ENCODE assay signal across 10 cellular contexts in the genomic region with DNA sequence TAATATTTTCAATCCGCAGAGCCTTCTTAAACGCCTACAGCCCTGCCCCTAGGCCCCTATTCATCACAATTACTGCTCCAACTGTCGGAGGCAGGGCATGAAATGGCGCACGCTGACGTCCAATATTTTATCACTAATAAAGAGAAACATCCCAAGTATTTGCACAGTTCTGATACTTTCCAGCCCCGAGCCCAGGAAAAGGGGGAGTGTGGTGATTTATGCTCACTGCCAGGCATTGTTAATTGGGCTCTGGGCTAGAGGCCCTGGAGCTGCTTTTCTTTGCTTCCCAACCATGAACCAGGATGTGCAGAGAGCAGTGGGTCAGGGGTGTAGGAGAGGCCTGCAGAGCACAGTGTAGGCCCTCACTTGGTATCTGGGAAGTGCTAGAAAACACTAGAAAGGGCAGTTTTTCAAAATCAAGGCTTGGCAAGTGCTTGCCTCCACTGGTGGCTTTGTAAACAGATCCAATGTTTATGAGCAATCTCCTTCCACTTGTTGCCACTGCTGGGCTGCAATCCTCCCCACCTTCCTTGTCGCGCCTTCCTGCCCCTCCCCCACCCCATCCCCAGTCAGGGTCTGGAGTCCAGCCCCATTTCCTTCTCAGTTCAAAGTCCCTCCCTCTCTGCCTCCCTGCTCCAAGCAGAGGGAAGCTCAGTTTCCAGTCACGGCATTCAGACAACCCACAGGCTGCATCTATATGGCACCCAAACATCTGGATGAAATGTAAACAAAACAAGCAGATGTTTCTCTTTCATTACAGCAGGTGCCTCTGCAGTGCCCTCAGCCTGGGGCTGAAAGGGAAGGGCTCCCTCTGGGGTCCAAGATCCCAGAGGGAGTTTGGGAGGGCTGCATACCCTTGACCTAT.
DNase-seq lines count a peak whose midpoint lies in the region; ATAC-seq and TF ChIP-seq lines count a peak whose summit lies in the region.
"Had no signal": no experiment of that assay in that cellular context is flagged by ENCODE, and none has a peak within 500 bp of the region (broad histone marks: within the 10 kb centered on the region; RNA-seq: fewer than 3 reads in every experiment).

No MANE protein-coding gene starts in this region.

- CTCF ChIA-PET in activated CD4-positive, alpha-beta T cell treated with anti-CD3 and anti-CD28 coated beads, Interleukin-2, amount 10 ng/mL, durations not matched to agents 7 days and 5 days (lab: Charles Lee), result no interaction called here

- H3K27me3 Mint-ChIP-seq in endothelial cell (ENCODE audit: unreplicated experiment) (peaks cover 3% of the 10 kb centered on the region), nephron (ENCODE audit: low read depth) (no peaks in the 10 kb centered on the region)
- H3K27me3 Mint-ChIP-seq in activated CD4-positive, alpha-beta T cell treated with anti-CD3 and anti-CD28 coated beads, Interleukin-2, amount 10 ng/mL, durations not matched to agents 7 days and 5 days, result peaks cover 9% of the 10 kb centered on the region

- no peaks in the 10 kb centered on the region for H3K9me3 ChIP-seq in BLaER1

- H3K27me3 ChIP-seq in BLaER1 (no peaks in the 10 kb centered on the region), foreskin keratinocyte (peaks cover 29% of the 10 kb centered on the region)

- peak overlapping the region; percentile 58 for H3K4me2 ChIP-seq in BLaER1

- H3K27ac ChIP-seq in BLaER1 (peak overlapping the region; percentile 35; the same call in 1 of the 2 replicates), foreskin keratinocyte (no peak overlapping the region)

- ATAC-seq in foreskin keratinocyte, result no peak
- ATAC-seq in GM18517 (IDR thresholded peaks at IDR 0.05; ENCODE audit: unreplicated experiment), result no peak

- H3K4me1 Mint-ChIP-seq in endothelial cell (ENCODE audit: unreplicated experiment) (peaks cover 34% of the 10 kb centered on the region), nephron (peaks cover 92% of the 10 kb centered on the region)
- H3K4me1 Mint-ChIP-seq in activated CD4-positive, alpha-beta T cell treated with anti-CD3 and anti-CD28 coated beads, Interleukin-2, amount 10 ng/mL, durations not matched to agents 7 days and 5 days, result no peaks in the 10 kb centered on the region

- no peak overlapping the region for H3K4me3 ChIP-seq in BLaER1

- H3K36me3 Mint-ChIP-seq in endothelial cell (ENCODE audit: low read depth, unreplicated experiment) (no peaks in the 10 kb centered on the region), nephron (ENCODE audit: low read depth) (no peaks in the 10 kb centered on the region)
- H3K36me3 Mint-ChIP-seq in activated CD4-positive, alpha-beta T cell treated with anti-CD3 and anti-CD28 coated beads, Interleukin-2, amount 10 ng/mL, durations not matched to agents 7 days and 5 days (ENCODE audit: low read depth), result no peaks in the 10 kb centered on the region
- H3K36me3 Mint-ChIP-seq: CD14-positive monocyte had no signal

- no peak overlapping the region for H3K9ac ChIP-seq in BLaER1

- no peak overlapping the region for H3K4me3 Mint-ChIP-seq in endothelial cell (ENCODE audit: unreplicated experiment)
- H3K4me3 Mint-ChIP-seq in nephron, result peak overlapping the region; percentile 17 to 60 (median 30)
- no peak overlapping the region for H3K4me3 Mint-ChIP-seq in activated CD4-positive, alpha-beta T cell treated with anti-CD3 and anti-CD28 coated beads, Interleukin-2, amount 10 ng/mL, durations not matched to agents 7 days and 5 days
- H3K4me3 Mint-ChIP-seq: CD14-positive monocyte had no signal

- POLR2A ChIA-PET in activated CD4-positive, alpha-beta T cell treated with anti-CD3 and anti-CD28 coated beads, Interleukin-2, amount 10 ng/mL, durations not matched to agents 7 days and 5 days (lab: Charles Lee), result no interaction called here

- TF ChIP-seq CTCF in endothelial cell (IDR thresholded peaks at IDR 0.05; ENCODE audit: unreplicated experiment) (no peak), nephron (IDR thresholded peaks at IDR 0.05; ENCODE audit: unreplicated experiment in 3 of 3) (no peak), foreskin keratinocyte (conservative IDR thresholded peaks at IDR 0.05) (no peak)

- H4K20me1 ChIP-seq in BLaER1, result no peaks in the 10 kb centered on the region

- H3K4me1 ChIP-seq in BLaER1, result peaks cover 43% of the 10 kb centered on the region
- no peaks in the 10 kb centered on the region for H3K4me1 ChIP-seq in foreskin keratinocyte

- DNase-seq in NCI-H2227 treated with DMSO at 0.1 percent for 48 hours (lab: John Stamatoyannopoulos, UW) (peak; percentile 52), endothelial cell (ENCODE audit: low spot score) (peak; percentile 43), foreskin keratinocyte (no peak), dedifferentiated amniotic fluid mesenchymal stem cell (ENCODE audit: extremely low spot score) (no peak)
- DNase-seq in activated CD4-positive, alpha-beta T cell treated with anti-CD3 and anti-CD28 coated beads, Interleukin-2, amount 10 ng/mL, durations not matched to agents 7 days and 5 days, result no peak
- DNase-seq: NCI-H1694 had no signal

- no peaks in the 10 kb centered on the region for H3K9me3 Mint-ChIP-seq in endothelial cell (ENCODE audit: unreplicated experiment)
- no peaks in the 10 kb centered on the region for H3K9me3 Mint-ChIP-seq in nephron
- no peaks in the 10 kb centered on the region for H3K9me3 Mint-ChIP-seq in activated CD4-positive, alpha-beta T cell treated with anti-CD3 and anti-CD28 coated beads, Interleukin-2, amount 10 ng/mL, durations not matched to agents 7 days and 5 days

- no peaks in the 10 kb centered on the region for H3K36me3 ChIP-seq in BLaER1

- H3K27ac Mint-ChIP-seq in endothelial cell (ENCODE audit: unreplicated experiment) (peak overlapping the region; percentile 33), nephron (peak overlapping the region; percentile 95 to 98 (median 97))
- H3K27ac Mint-ChIP-seq in activated CD4-positive, alpha-beta T cell treated with anti-CD3 and anti-CD28 coated beads, Interleukin-2, amount 10 ng/mL, durations not matched to agents 7 days and 5 days, result no peak overlapping the region
- H3K27ac Mint-ChIP-seq: CD14-positive monocyte had no signal

Comparison
In these comparisons a context has a peak if more than half of its experiments do, and no peak if none do; other contexts are left out.
1. DNase-seq: peak in NCI-H2227 treated with DMSO at 0.1 percent for 48 hours (single experiment) and endothelial cell (single experiment); none in foreskin keratinocyte (0 of 2), activated CD4-positive, alpha-beta T cell treated with anti-CD3 and anti-CD28 coated beads, Interleukin-2, amount 10 ng/mL, durations not matched to agents 7 days and 5 days (single experiment) and dedifferentiated amniotic fluid mesenchymal stem cell (single experiment).
2. H3K4me3 Mint-ChIP-seq: peak in nephron (3 of 3); none in endothelial cell (single experiment) and activated CD4-positive, alpha-beta T cell treated with anti-CD3 and anti-CD28 coated beads, Interleukin-2, amount 10 ng/mL, durations not matched to agents 7 days and 5 days (single experiment).